1 cellular context compared by ENCODE assay signal in the genomic region with DNA sequence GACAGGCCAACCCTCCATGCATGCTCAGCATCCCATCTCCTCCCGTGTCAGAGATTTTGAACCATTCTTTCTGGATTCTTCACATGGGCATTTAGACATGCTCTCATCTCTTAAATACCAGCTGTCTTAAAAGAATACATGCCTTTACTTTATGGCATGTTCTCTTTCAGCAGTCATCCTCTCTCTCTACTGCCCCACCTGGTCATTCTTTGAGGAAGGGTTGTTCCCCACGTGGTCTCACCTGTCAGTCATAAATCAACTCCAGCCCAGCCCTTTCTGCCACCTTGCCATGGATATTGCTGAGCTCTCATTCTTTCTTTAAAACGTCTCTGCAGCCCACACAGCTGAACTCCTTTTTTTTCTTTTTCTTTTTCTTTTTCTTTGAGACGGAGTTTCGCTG.
TF ChIP-seq lines count a peak whose summit lies in the region.

No MANE protein-coding gene starts in this region.

TF ChIP-seq in K562, 482 proteins besides CTCF, POLR2A, EP300 and RAD21 (continued from another document):
- TF ChIP-seq, protein P1, sequence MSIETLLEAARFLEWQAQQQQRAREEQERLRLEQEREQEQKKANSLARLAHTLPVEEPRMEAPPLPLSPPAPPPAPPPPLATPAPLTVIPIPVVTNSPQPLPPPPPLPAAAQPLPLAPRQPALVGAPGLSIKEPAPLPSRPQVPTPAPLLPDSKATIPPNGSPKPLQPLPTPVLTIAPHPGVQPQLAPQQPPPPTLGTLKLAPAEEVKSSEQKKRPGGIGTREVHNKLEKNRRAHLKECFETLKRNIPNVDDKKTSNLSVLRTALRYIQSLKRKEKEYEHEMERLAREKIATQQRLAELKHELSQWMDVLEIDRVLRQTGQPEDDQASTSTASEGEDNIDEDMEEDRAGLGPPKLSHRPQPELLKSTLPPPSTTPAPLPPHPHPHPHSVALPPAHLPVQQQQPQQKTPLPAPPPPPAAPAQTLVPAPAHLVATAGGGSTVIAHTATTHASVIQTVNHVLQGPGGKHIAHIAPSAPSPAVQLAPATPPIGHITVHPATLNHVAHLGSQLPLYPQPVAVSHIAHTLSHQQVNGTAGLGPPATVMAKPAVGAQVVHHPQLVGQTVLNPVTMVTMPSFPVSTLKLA (conservative IDR thresholded peaks at IDR 0.05): peak; percentile 44 to 54; a peak in 2 of 4 replicates
